8 cellular contexts compared by ENCODE assay signal in the genomic region with DNA sequence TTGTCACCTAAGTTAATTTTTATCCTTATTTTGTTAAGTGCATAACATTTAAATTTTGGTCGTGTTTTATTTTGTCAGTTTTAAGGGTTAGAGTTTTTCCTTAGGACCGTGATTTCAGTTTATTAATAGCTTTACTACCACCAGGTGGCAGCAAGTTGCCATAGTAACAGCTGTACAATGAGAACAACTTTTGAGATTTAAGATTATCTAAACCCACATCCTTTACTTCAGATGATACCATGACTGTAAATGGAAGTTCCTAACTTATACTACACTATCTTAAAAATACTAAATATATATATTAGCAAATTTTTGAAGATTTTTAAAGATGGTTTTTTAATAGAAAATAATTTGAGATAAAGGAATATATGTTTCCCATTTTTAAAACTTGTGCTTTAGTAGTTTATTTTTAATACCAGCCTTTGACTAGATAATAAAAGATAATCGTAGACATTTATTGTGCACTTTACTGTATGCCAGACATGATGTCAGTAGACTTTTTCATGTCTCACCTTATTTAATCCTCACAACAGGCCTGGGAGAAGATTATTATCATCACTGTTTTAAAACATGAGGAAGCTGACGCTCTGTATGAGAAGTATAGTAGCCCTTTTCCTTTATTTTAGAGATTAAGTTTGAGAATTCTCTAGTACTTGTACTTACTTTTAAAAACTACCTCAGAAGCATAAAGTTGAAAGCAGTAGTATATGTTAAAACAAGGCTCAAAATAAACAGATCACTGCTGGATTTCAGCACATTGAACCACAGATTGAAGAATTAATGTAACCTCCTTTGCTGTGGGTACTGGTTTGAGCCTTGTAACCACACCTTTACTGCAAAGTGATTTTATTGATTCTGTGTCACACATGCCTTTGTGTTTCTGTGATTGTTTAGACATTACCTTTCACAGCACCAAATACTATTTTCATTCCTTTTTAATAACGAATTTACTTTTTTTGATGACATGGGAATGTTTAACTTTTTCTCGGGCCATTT. TPM values are rescaled to one million over a fixed set of nuclear protein-coding genes. Genes with fewer than 3 reads are reported as not detected.
DNase-seq lines count a peak whose midpoint lies in the region; ATAC-seq and TF ChIP-seq lines count a peak whose summit lies in the region.

No MANE protein-coding gene starts in this region.

- CTCF ChIA-PET in activated CD4-positive, alpha-beta T cell treated with anti-CD3 and anti-CD28 coated beads, Interleukin-2, amount 10 ng/mL, durations not matched to agents 7 days and 5 days (lab: Charles Lee), result interaction anchor here (0.8 kb wide), 1 partner anchor 43 kb away, joined by 3 read pairs; no protein-coding TSS in a partner anchor

- TF ChIP-seq POLR2A in erythroblast (IDR thresholded peaks at IDR 0.05; ENCODE audit: low read length), result no peak

- POLR2A ChIA-PET in activated CD4-positive, alpha-beta T cell treated with anti-CD3 and anti-CD28 coated beads, Interleukin-2, amount 10 ng/mL, durations not matched to agents 7 days and 5 days (lab: Charles Lee), result interaction anchor here (0.6 to 0.7 kb wide), 2 partner anchors 154 to 970 kb away, joined by 3 read pairs; no protein-coding TSS in a partner anchor

- H3K27me3 Mint-ChIP-seq in activated CD4-positive, alpha-beta T cell treated with anti-CD3 and anti-CD28 coated beads, Interleukin-2, amount 10 ng/mL, durations not matched to agents 7 days and 5 days, result no peaks in the 10 kb centered on the region
- H3K27me3 Mint-ChIP-seq in nephron progenitor cell (ENCODE audit: low read depth, poor library complexity), result no peaks in the 10 kb centered on the region

- peak; percentile 36 for TF ChIP-seq CTCF in nephron progenitor cell (IDR thresholded peaks at IDR 0.05)

- H3K4me3 Mint-ChIP-seq in activated CD4-positive, alpha-beta T cell treated with anti-CD3 and anti-CD28 coated beads, Interleukin-2, amount 10 ng/mL, durations not matched to agents 7 days and 5 days, result no peak overlapping the region
- H3K4me3 Mint-ChIP-seq in nephron progenitor cell, result no peak overlapping the region

- DNase-seq in DMS79 treated with DMSO at 0.1 percent for 48 hours (lab: John Stamatoyannopoulos, UW), result peak; percentile 1
- DNase-seq in DMS79 (lab: John Stamatoyannopoulos, UW), result no peak
- DNase-seq in NAMALWA (ENCODE audit: low spot score), result peak; percentile 83
- peak; percentile 75 for DNase-seq in activated CD4-positive, alpha-beta T cell treated with anti-CD3 and anti-CD28 coated beads, Interleukin-2, amount 10 ng/mL, durations not matched to agents 7 days and 5 days
- peak; percentile 68 to 70 for DNase-seq in erythroblast (lab: John Stamatoyannopoulos, UW)
- peak; percentile 12 for DNase-seq in nephron progenitor cell
- no peak for DNase-seq in DMS153 (lab: John Stamatoyannopoulos, UW)

- peaks cover 46% of the 10 kb centered on the region for H3K36me3 Mint-ChIP-seq in activated CD4-positive, alpha-beta T cell treated with anti-CD3 and anti-CD28 coated beads, Interleukin-2, amount 10 ng/mL, durations not matched to agents 7 days and 5 days (ENCODE audit: low read depth)
- peaks cover 59% of the 10 kb centered on the region for H3K36me3 Mint-ChIP-seq in nephron progenitor cell (ENCODE audit: low read depth)

- peaks cover 35% of the 10 kb centered on the region for H3K4me1 Mint-ChIP-seq in activated CD4-positive, alpha-beta T cell treated with anti-CD3 and anti-CD28 coated beads, Interleukin-2, amount 10 ng/mL, durations not matched to agents 7 days and 5 days
- H3K4me1 Mint-ChIP-seq in nephron progenitor cell, result no peaks in the 10 kb centered on the region

- peak overlapping the region; percentile 36 for H3K27ac Mint-ChIP-seq in activated CD4-positive, alpha-beta T cell treated with anti-CD3 and anti-CD28 coated beads, Interleukin-2, amount 10 ng/mL, durations not matched to agents 7 days and 5 days
- H3K27ac Mint-ChIP-seq in nephron progenitor cell, result no peak overlapping the region

- no peaks in the 10 kb centered on the region for H3K9me3 Mint-ChIP-seq in activated CD4-positive, alpha-beta T cell treated with anti-CD3 and anti-CD28 coated beads, Interleukin-2, amount 10 ng/mL, durations not matched to agents 7 days and 5 days
- no peaks in the 10 kb centered on the region for H3K9me3 Mint-ChIP-seq in nephron progenitor cell

- ATAC-seq in GM21825 (IDR thresholded peaks at IDR 0.05; ENCODE audit: unreplicated experiment), result peak; percentile 68

RNA-seq across cellular contexts. Expression of a gene that starts 27.5 kb away (rescaled TPM):
- 10 to 100 TPM; 66.0 to 70.9 TPM for total RNA-seq in activated CD4-positive, alpha-beta T cell treated with anti-CD3 and anti-CD28 coated beads, Interleukin-2, amount 10 ng/mL, durations not matched to agents 7 days and 5 days

Comparison
In these comparisons a context has a peak if more than half of its experiments do, and no peak if none do; other contexts are left out.
1. DNase-seq: peak in DMS79 treated with DMSO at 0.1 percent for 48 hours (single experiment), NAMALWA (single experiment), activated CD4-positive, alpha-beta T cell treated with anti-CD3 and anti-CD28 coated beads, Interleukin-2, amount 10 ng/mL, durations not matched to agents 7 days and 5 days (single experiment), erythroblast (2 of 2) and nephron progenitor cell (single experiment); none in DMS79 (single experiment) and DMS153 (single experiment).